Comparison of ENCODE assay signal across 1 cellular context in the genomic region with DNA sequence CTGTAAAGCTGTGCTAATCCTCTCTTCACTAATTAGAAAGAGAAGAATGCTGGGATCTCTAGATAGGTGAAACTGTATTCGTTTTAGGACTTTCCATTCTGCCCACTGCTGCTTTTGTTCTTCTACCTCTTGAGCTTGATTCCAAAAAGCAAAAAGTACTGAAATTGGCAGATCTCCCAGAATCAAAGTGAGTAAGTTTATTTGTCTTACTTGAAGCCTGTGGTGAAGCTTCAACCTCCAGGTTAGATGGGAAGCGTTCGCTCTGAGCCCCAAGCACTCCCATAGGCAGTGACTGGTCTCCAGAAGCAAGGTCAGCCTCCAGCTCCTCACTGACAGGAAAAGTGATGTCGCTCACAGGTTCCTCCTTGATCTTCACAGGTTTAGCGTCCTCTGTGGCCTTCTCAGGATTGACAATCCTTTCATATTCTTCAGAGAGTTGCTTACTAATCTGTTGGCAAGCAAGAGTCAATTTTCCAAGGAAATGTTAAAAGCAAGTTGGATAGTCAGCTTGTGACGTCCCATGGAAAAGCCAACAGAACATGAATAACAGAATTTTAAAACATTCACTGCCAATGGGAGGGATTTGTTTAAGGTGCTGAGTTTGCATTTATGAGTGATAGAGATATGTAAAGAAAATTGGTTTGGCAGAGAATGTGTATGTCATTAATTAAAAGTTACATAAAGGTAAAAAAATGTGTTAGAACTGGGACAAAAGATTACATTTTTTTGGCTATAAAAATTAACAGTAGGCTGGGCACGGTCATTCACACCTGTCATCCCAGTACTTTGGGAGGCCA.
TF ChIP-seq lines count a peak whose summit lies in the region.

No MANE protein-coding gene starts in this region.

TF ChIP-seq in IMR-90, 13 proteins besides CTCF, POLR2A, EP300 and RAD21 (continued from another document):
- TF ChIP-seq, protein P1, sequence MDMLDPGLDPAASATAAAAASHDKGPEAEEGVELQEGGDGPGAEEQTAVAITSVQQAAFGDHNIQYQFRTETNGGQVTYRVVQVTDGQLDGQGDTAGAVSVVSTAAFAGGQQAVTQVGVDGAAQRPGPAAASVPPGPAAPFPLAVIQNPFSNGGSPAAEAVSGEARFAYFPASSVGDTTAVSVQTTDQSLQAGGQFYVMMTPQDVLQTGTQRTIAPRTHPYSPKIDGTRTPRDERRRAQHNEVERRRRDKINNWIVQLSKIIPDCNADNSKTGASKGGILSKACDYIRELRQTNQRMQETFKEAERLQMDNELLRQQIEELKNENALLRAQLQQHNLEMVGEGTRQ (IDR thresholded peaks at IDR 0.05; ENCODE audit: low read depth, low read length) = no peak
- TF ChIP-seq CHD1 (IDR thresholded peaks at IDR 0.05; ENCODE audit: low read depth, low read length) (no peak), SMC3 (IDR thresholded peaks at IDR 0.05; ENCODE audit: low read depth, low read length) (no peak), MAZ (IDR thresholded peaks at IDR 0.05; ENCODE audit: borderline replicate concordance, low read depth, low read length) (no peak), CEBPB (IDR thresholded peaks at IDR 0.05; ENCODE audit: low read depth, low read length) (no peak), FOS (IDR thresholded peaks at IDR 0.05; ENCODE audit: low read depth, low read length) (no peak)
- TF ChIP-seq, protein P2, sequence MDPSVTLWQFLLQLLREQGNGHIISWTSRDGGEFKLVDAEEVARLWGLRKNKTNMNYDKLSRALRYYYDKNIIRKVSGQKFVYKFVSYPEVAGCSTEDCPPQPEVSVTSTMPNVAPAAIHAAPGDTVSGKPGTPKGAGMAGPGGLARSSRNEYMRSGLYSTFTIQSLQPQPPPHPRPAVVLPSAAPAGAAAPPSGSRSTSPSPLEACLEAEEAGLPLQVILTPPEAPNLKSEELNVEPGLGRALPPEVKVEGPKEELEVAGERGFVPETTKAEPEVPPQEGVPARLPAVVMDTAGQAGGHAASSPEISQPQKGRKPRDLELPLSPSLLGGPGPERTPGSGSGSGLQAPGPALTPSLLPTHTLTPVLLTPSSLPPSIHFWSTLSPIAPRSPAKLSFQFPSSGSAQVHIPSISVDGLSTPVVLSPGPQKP (IDR thresholded peaks at IDR 0.05; ENCODE audit: borderline replicate concordance, low read depth, low read length) = no peak
